Comparison of ENCODE assay signal across 8 cellular contexts in genomic region chr6:50791900-50792508, GRCh38. TPM values are rescaled to one million over a fixed set of nuclear protein-coding genes. Genes with fewer than 3 reads are reported as not detected.
A peak's percentile ranks its signal among the peaks of the same experiment; 100 is the strongest.
DNase-seq lines count a peak whose midpoint lies in the region; ATAC-seq, FAIRE-seq and TF ChIP-seq lines count a peak whose summit lies in the region.

No MANE protein-coding gene starts in this region.

- no peak overlapping the region for H3K4me3 ChIP-seq in brain microvascular endothelial cell (ENCODE audit: low read depth, low read length)
- no peak overlapping the region for H3K4me3 ChIP-seq in lower lobe of right lung

- H3K27me3 ChIP-seq in brain microvascular endothelial cell (replicated peaks): no peaks in the 10 kb centered on the region
- no peaks in the 10 kb centered on the region for H3K27me3 ChIP-seq in lower lobe of right lung (ENCODE audit: low read depth)

- TF ChIP-seq CTCF in brain microvascular endothelial cell (IDR thresholded peaks at IDR 0.05; ENCODE audit: low read depth, low read length, missing control alignments): peak; percentile 77
- peak; percentile 67 for TF ChIP-seq CTCF in lower lobe of right lung (IDR thresholded peaks at IDR 0.05)

- peak; percentile 78 for ATAC-seq in HG02884 (IDR thresholded peaks at IDR 0.05; ENCODE audit: unreplicated experiment)
- ATAC-seq in lower lobe of right lung: peak in 1 of 2 donors; percentile 76
- ATAC-seq in GM19455 (IDR thresholded peaks at IDR 0.05; ENCODE audit: unreplicated experiment): no peak

- FAIRE-seq in GM12891 (lab: Jason Lieb, UNC): peak; percentile 52

- in situ Hi-C loops in ACHN (cut with HindIII; ENCODE audit: low pct_ligation_motif_present, low pct_unique_long_range_greater_than_20kb, low sequenced_read_pairs): no loop called here
- in situ Hi-C loops in brain microvascular endothelial cell (cut with HindIII; ENCODE audit: low pct_ligation_motif_present, low sequenced_read_pairs): no loop called here

- intact Hi-C loops in lower lobe of right lung (cut with DNase I): no loop called here

- H3K9me3 ChIP-seq in lower lobe of right lung: no peaks in the 10 kb centered on the region

- no peak for TF ChIP-seq POLR2A in GM12891 (IDR thresholded peaks at IDR 0.05; ENCODE audit: low read depth, low read length)

- no peaks in the 10 kb centered on the region for H3K36me3 ChIP-seq in brain microvascular endothelial cell (replicated peaks)
- H3K36me3 ChIP-seq in lower lobe of right lung: no peaks in the 10 kb centered on the region

- H3K4me1 ChIP-seq in lower lobe of right lung: no peaks in the 10 kb centered on the region

- no peak overlapping the region for H3K27ac ChIP-seq in brain microvascular endothelial cell
- no peak overlapping the region for H3K27ac ChIP-seq in lower lobe of right lung

- peak; percentile 57 for DNase-seq in ACHN
- no peak for DNase-seq in GM12891 (ENCODE audit: insufficient read length, low spot score)
- peak; percentile 57 for DNase-seq in NCI-H2227 (lab: John Stamatoyannopoulos, UW; ENCODE audit: unreplicated experiment)
- DNase-seq in brain microvascular endothelial cell: peak; percentile 26
- no peak for DNase-seq in lower lobe of right lung
- DNase-seq in T1000 (lab: John Stamatoyannopoulos, UW): no peak

TF ChIP-seq in GM12891, 5 proteins besides CTCF, POLR2A, EP300 and RAD21:
- TF ChIP-seq PAX5 (IDR thresholded peaks at IDR 0.05; ENCODE audit: insufficient read depth, low read length, severe bottlenecking) (no peak), POU2F2 (IDR thresholded peaks at IDR 0.05; ENCODE audit: low read depth, low read length) (no peak), TAF1 (IDR thresholded peaks at IDR 0.05; ENCODE audit: low read depth, low read length) (no peak), SPI1 (IDR thresholded peaks at IDR 0.05; ENCODE audit: low read depth, low read length) (peak; percentile 49), POLR2AphosphoS5 (IDR thresholded peaks at IDR 0.05; ENCODE audit: low read depth, low read length) (no peak)

RNA-seq across cellular contexts. Expression of gene TFAP2B, which starts 26.7 kb away (rescaled TPM):
- polyA plus RNA-seq in GM12891 (2012; ENCODE audit: low read depth, missing spikeins): not detected
- total RNA-seq in lower lobe of right lung: not detected

Comparison
In these comparisons a context has a peak if more than half of its experiments do, and no peak if none do; other contexts are left out.
1. DNase-seq: peak in ACHN (single experiment), NCI-H2227 (single experiment) and brain microvascular endothelial cell (single experiment); none in GM12891 (single experiment), lower lobe of right lung (single experiment) and T1000 (single experiment).